12 cellular contexts compared by ENCODE assay signal in genomic region chr2:24214880-24215279, GRCh38. TPM values are rescaled to one million over a fixed set of nuclear protein-coding genes. Genes with fewer than 3 reads are reported as not detected.
A peak's percentile ranks its signal among the peaks of the same experiment; 100 is the strongest.
DNase-seq lines count a peak whose midpoint lies in the region; ATAC-seq, FAIRE-seq and TF ChIP-seq lines count a peak whose summit lies in the region.
"Had no signal": no experiment of that assay in that cellular context is flagged by ENCODE, and none has a peak within 500 bp of the region (broad histone marks: within the 10 kb centered on the region; RNA-seq: fewer than 3 reads in every experiment).

No MANE protein-coding gene starts in this region.

- no peaks in the 10 kb centered on the region for H3K36me3 ChIP-seq in MM.1S (replicated peaks; ENCODE audit: insufficient read depth, low read length)

- H3K4me3 ChIP-seq in MM.1S (ENCODE audit: low read length), result no peak overlapping the region

- H3K27me3 ChIP-seq in MM.1S (replicated peaks; ENCODE audit: insufficient read depth, low read length), result no peaks in the 10 kb centered on the region

- peak; percentile 52 for DNase-seq in GM12891 (ENCODE audit: insufficient read length, low spot score)
- DNase-seq in cerebellar cortex (ENCODE audit: low spot score), result no peak
- no peak for DNase-seq in MM.1S
- DNase-seq in HuH-7.5 (ENCODE audit: low spot score), result no peak
- DNase-seq in cerebellum (ENCODE audit: low spot score), result no peak
- DNase-seq: activated CD4-positive, CD25-positive, alpha-beta regulatory T cell; Calu3; NCI-H1105 had no signal

- no peak for TF ChIP-seq CTCF in MM.1S (IDR thresholded peaks at IDR 0.05; ENCODE audit: low read length)

- H3K9ac ChIP-seq in MM.1S (ENCODE audit: low read length), result no peak overlapping the region

- no peak for TF ChIP-seq POLR2A in GM12891 (IDR thresholded peaks at IDR 0.05; ENCODE audit: low read depth, low read length)

- H3K4me2 ChIP-seq in MM.1S (ENCODE audit: low read depth, low read length), result no peak overlapping the region

- H3K4me1 ChIP-seq in MM.1S (ENCODE audit: low read length), result no peaks in the 10 kb centered on the region

- no peaks in the 10 kb centered on the region for H3K79me2 ChIP-seq in MM.1S (ENCODE audit: low read length)

- FAIRE-seq in GM12891 (lab: Jason Lieb, UNC), result peak; percentile 79

- H2AFZ ChIP-seq in MM.1S (ENCODE audit: low read length), result no peak overlapping the region

- no peaks in the 10 kb centered on the region for H3F3A ChIP-seq in MM.1S (ENCODE audit: insufficient read depth, low read length)

- no peaks in the 10 kb centered on the region for H3K9me3 ChIP-seq in MM.1S (replicated peaks; ENCODE audit: insufficient read depth, low read length)

- no peaks in the 10 kb centered on the region; the same call in 1 of the 2 replicates for H4K20me1 ChIP-seq in MM.1S (ENCODE audit: insufficient read depth, low read length)

- no peaks in the 10 kb centered on the region for H3K9me2 ChIP-seq in MM.1S (replicated peaks; ENCODE audit: insufficient read depth, low read length)

- no peak overlapping the region for H3K27ac ChIP-seq in MM.1S (ENCODE audit: low read length)

- ATAC-seq in GM19328 (IDR thresholded peaks at IDR 0.05; ENCODE audit: unreplicated experiment) (peak; percentile 84), HG02840 (IDR thresholded peaks at IDR 0.05; ENCODE audit: low FRiP score, unreplicated experiment) (peak; percentile 91), HG03571 (IDR thresholded peaks at IDR 0.05; ENCODE audit: unreplicated experiment) (peak; percentile 74)
- ATAC-seq: Panc1 had no signal

TF ChIP-seq in GM12891, 5 proteins besides CTCF, POLR2A, EP300 and RAD21:
- TF ChIP-seq POU2F2 (IDR thresholded peaks at IDR 0.05; ENCODE audit: low read depth, low read length) (no peak), SPI1 (IDR thresholded peaks at IDR 0.05; ENCODE audit: low read depth, low read length) (peak; percentile 45; the same call in 1 of the 2 replicates)

RNA-seq across cellular contexts. Expression of gene FAM228A, which starts 40.0 kb away (rescaled TPM):
- 0.05 TPM for polyA plus RNA-seq in GM12891 (2012; ENCODE audit: low read depth, missing spikeins)
- total RNA-seq in cerebellum, result 3.5 TPM
- total RNA-seq: Calu3 had no signal
